In genomic region chr11:32916361-32916760, GRCh38 we compare ENCODE assay signal across 21 cellular contexts. TPM values are rescaled to one million over a fixed set of nuclear protein-coding genes. Genes with fewer than 3 reads are reported as not detected.
DNase-seq lines count a peak whose midpoint lies in the region; ATAC-seq, FAIRE-seq and TF ChIP-seq lines count a peak whose summit lies in the region.
"Had no signal": no experiment of that assay in that cellular context is flagged by ENCODE, and none has a peak within 500 bp of the region (broad histone marks: within the 10 kb centered on the region; RNA-seq: fewer than 3 reads in every experiment).

No MANE protein-coding gene starts in this region.

- POLR2A ChIA-PET in PC-9 (lab: Charles Lee; ENCODE audit: unreplicated experiment): no interaction called here

- no peaks in the 10 kb centered on the region for H3K36me3 Mint-ChIP-seq in Calu3 (ENCODE audit: insufficient read depth, unreplicated experiment)

- H3K4me1 ChIP-seq in mucosa of descending colon (ENCODE audit: low read depth): no peaks in the 10 kb centered on the region
- H3K4me1 ChIP-seq in PC-9 (replicated peaks; ENCODE audit: insufficient read depth): peaks cover 16% of the 10 kb centered on the region
- H3K4me1 ChIP-seq in adrenal gland (replicated peaks in 1 of 2): peaks cover 0 to 2% of the 10 kb centered on the region in 2 donors
- H3K4me1 ChIP-seq: BE2C, BLaER1 had no signal

- H3K27ac ChIP-seq in PC-9: no peak overlapping the region
- no peak overlapping the region for H3K27ac ChIP-seq in adrenal gland
- H3K27ac ChIP-seq: BLaER1 had no signal

- H3K27ac Mint-ChIP-seq in Calu3 (ENCODE audit: unreplicated experiment): no peak overlapping the region
- H3K27ac Mint-ChIP-seq: CD4-positive, CD25-positive, alpha-beta regulatory T cell; CD8-positive, alpha-beta memory T cell had no signal

- no peak for DNase-seq in GM12892 (ENCODE audit: insufficient read length)
- DNase-seq in NCI-H69 (lab: John Stamatoyannopoulos, UW): peak; percentile 68
- no peak for DNase-seq in mucosa of descending colon
- no peak for DNase-seq in PC-9
- DNase-seq in Calu3: no peak
- DNase-seq in adrenal gland: no peak
- DNase-seq: 8988T; ACHN; BE2C; C1 segment of cervical spinal cord; CD4-positive, alpha-beta memory T cell; CD4-positive, CD25-positive, alpha-beta regulatory T cell; CD8-positive, alpha-beta memory T cell; COR-L47; DMS79 treated with DMSO at 0.1 percent for 48 hours; GF-D8 had no signal

- H3K27me3 ChIP-seq in PC-9 (ENCODE audit: insufficient read depth, low read depth) (no peaks in the 10 kb centered on the region), adrenal gland (no peaks in the 10 kb centered on the region)
- H3K27me3 ChIP-seq: BE2C, BLaER1 had no signal

- peaks cover 5% of the 10 kb centered on the region; the same call in 1 of the 2 replicates for H4K20me1 ChIP-seq in PC-9 (ENCODE audit: insufficient read depth)

- TF ChIP-seq POLR2A in GM12892 (IDR thresholded peaks at IDR 0.05; ENCODE audit: low read depth, low read length) (no peak), adrenal gland (IDR thresholded peaks at IDR 0.05) (no peak)

- WGBS in adrenal gland, 4 donors: 95 to 100% (median 99%) methylated on average over 1 of the region's 1 CpG

- peak; percentile 81 for ATAC-seq in mucosa of descending colon

- H3K4me1 Mint-ChIP-seq in Calu3 (ENCODE audit: low read depth, unreplicated experiment): peaks cover 31% of the 10 kb centered on the region

- CTCF ChIA-PET in PC-9 (lab: Charles Lee) (no interaction called here), Calu3 (lab: Charles Lee) (no interaction called here)

- H3K4me3 ChIP-seq in mucosa of descending colon: no peak overlapping the region
- no peak overlapping the region for H3K4me3 ChIP-seq in PC-9
- H3K4me3 ChIP-seq in adrenal gland: no peak overlapping the region
- H3K4me3 ChIP-seq: BLaER1 had no signal

- BruUV-seq in PC-9 (replicated peaks; lab: Mats Ljungman, UMichigan): no TSS peak
- BruUV-seq in Calu3 (replicated peaks; lab: Mats Ljungman, UMichigan): no TSS peak

- no peak overlapping the region for H3K4me3 Mint-ChIP-seq in Calu3 (ENCODE audit: low read depth, unreplicated experiment)
- H3K4me3 Mint-ChIP-seq: CD14-positive monocyte; CD4-positive, alpha-beta memory T cell; CD4-positive, CD25-positive, alpha-beta regulatory T cell; CD8-positive, alpha-beta memory T cell had no signal

- H3F3A ChIP-seq in PC-9 (ENCODE audit: insufficient read depth, low read depth): no peaks in the 10 kb centered on the region

- no peaks in the 10 kb centered on the region for H3K9me2 ChIP-seq in PC-9 (ENCODE audit: insufficient read depth)

- H3K27me3 Mint-ChIP-seq in Calu3 (ENCODE audit: unreplicated experiment): no peaks in the 10 kb centered on the region
- H3K27me3 Mint-ChIP-seq: CD4-positive, alpha-beta memory T cell; CD4-positive, CD25-positive, alpha-beta regulatory T cell; CD8-positive, alpha-beta memory T cell had no signal

- H3K9me3 ChIP-seq in mucosa of descending colon (no peaks in the 10 kb centered on the region), PC-9 (ENCODE audit: insufficient read depth, low read depth) (no peaks in the 10 kb centered on the region), adrenal gland (replicated peaks in 1 of 3) (no peaks in the 10 kb centered on the region)
- H3K9me3 ChIP-seq: BE2C had no signal

- intact Hi-C loops in mucosa of descending colon (cut with DNase I, micrococcal nuclease): no loop called here
- intact Hi-C loops in PC-9 (cut with micrococcal nuclease; ENCODE audit: unreplicated experiment): no loop called here
- intact Hi-C loops in Calu3 (cut with micrococcal nuclease; ENCODE audit: unreplicated experiment): no loop called here
- intact Hi-C loops in adrenal gland (cut with DNase I): no loop called here

- no peak overlapping the region for H2AFZ ChIP-seq in PC-9

- H3K36me3 ChIP-seq in mucosa of descending colon (ENCODE audit: low read depth) (no peaks in the 10 kb centered on the region), PC-9 (ENCODE audit: low read depth) (no peaks in the 10 kb centered on the region), adrenal gland (replicated peaks in 1 of 2) (no peaks in the 10 kb centered on the region)
- H3K36me3 ChIP-seq: BE2C had no signal

- TF ChIP-seq CTCF in mucosa of descending colon (IDR thresholded peaks at IDR 0.05) (no peak), PC-9 (conservative IDR thresholded peaks at IDR 0.05) (no peak), Calu3 (IDR thresholded peaks at IDR 0.05; ENCODE audit: unreplicated experiment) (no peak), adrenal gland (IDR thresholded peaks at IDR 0.05) (no peak)

- no peaks in the 10 kb centered on the region for H3K9me3 Mint-ChIP-seq in Calu3 (ENCODE audit: low read depth, unreplicated experiment)
- H3K9me3 Mint-ChIP-seq: CD14-positive monocyte; CD4-positive, alpha-beta memory T cell; CD4-positive, CD25-positive, alpha-beta regulatory T cell; CD8-positive, alpha-beta memory T cell had no signal

- H3K4me2 ChIP-seq in PC-9: no peak overlapping the region
- H3K4me2 ChIP-seq: BLaER1 had no signal

- H3K79me2 ChIP-seq in PC-9 (ENCODE audit: low read depth): peaks cover 95% of the 10 kb centered on the region

- peak; percentile 68 for FAIRE-seq in GM12892 (lab: Jason Lieb, UNC)
- FAIRE-seq: A204.1, D721Med, G401.6 had no signal

RNA-seq across cellular contexts. Expression of gene QSER1, which starts 23.8 kb away (rescaled TPM):
- polyA plus RNA-seq in GM12892 (2012; ENCODE audit: missing spikeins): 7.5 TPM
- total RNA-seq in mucosa of descending colon (10 to 100 TPM; 20.3 to 30.1 (median 25.9) TPM), PC-9 (2021) (39.6 and 60.2 TPM in 2 replicates), Calu3 (2022) (44.9 and 54.8 TPM in 2 replicates), adrenal gland (10 to 100 TPM; 15.8 to 23.7 (median 20.1) TPM)
- polyA plus RNA-seq in adrenal gland: 10 to 100 TPM in 1 of 3 donors, 1 to 10 TPM in 2; 2.4 to 11.1 (median 4.7) TPM
